Comparison of ENCODE assay signal across 12 cellular contexts in the genomic region with DNA sequence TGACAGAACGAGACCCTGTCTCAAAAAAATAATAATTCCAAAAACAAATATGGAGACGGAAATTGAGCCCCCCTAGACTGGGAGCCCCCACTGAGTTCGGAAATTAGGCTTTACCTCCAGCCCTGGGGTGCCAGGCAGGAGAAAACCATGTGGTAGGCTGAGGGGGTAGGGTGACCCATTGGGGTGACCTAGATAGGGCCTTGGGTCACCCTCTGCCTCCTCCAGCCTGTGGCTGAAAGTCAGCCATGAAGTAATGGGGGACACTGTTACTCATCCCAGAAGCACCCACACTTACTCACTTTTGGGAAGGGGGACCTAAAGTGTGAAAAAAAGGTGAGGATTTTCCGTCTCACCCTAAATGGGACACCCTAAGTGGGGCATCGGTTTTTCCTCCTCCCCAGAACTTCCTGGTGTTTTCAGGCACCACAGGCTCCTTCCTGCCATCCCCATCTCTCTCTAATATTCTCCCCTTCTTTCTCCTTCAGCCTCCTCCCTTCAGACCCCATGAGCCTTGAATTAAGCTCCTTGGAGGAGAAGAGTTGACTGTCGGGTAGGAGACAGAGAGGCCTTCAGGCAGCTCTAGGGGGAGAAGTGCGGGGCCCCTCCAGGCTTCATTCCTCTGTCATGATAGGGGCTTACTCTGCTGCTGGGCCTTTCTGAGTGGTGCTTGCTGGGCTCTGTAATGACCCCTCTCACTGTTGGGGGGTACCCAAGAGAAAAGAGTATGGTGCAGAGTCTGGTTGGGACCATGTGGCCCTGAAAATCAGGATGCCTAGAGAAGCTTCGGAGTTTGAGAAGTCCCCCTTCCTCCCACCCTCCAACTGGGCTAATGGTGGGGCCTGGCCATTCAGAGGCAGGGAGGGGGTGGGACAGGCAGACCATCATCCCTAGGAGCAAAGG. TPM values are rescaled to one million over a fixed set of nuclear protein-coding genes. Genes with fewer than 3 reads are reported as not detected.
DNase-seq lines count a peak whose midpoint lies in the region; ATAC-seq and TF ChIP-seq lines count a peak whose summit lies in the region.
"Had no signal": no experiment of that assay in that cellular context is flagged by ENCODE, and none has a peak within 500 bp of the region (broad histone marks: within the 10 kb centered on the region; RNA-seq: fewer than 3 reads in every experiment).

No MANE protein-coding gene starts in this region.

- peak overlapping the region; percentile 86 for H3K4me2 ChIP-seq in SU-DHL-6 (ENCODE audit: low read depth, low read length, poor library complexity, severe bottlenecking)

- WGBS in esophagus squamous epithelium, 2 donors, result 83% methylated on average over 6 to 8 of the region's 8 CpGs

- H3F3A ChIP-seq in SU-DHL-6 (ENCODE audit: insufficient read depth), result peaks cover 87% of the 10 kb centered on the region

- ATAC-seq in HG03378 (IDR thresholded peaks at IDR 0.05; ENCODE audit: unreplicated experiment), result no peak

- intact Hi-C loops in esophagus squamous epithelium (cut with DNase I), result no loop called here

- peak overlapping the region; percentile 87 for H3K9ac ChIP-seq in SU-DHL-6 (ENCODE audit: low read length)

- no peaks in the 10 kb centered on the region for H3K9me3 ChIP-seq in SU-DHL-6 (ENCODE audit: insufficient read depth, low read length)
- H3K9me3 ChIP-seq in esophagus squamous epithelium, result no peaks in the 10 kb centered on the region
- H3K9me3 ChIP-seq: adrenal gland, gastroesophageal sphincter, pancreas had no signal

- H3K9me2 ChIP-seq in SU-DHL-6 (replicated peaks; ENCODE audit: insufficient read depth, low read length), result no peaks in the 10 kb centered on the region

- DNase-seq in activated CD4-positive, alpha-beta T cell treated with anti-CD3 and anti-CD28 coated beads for 1 hour, result peak; percentile 45
- no peak for DNase-seq in activated CD4-positive, alpha-beta T cell treated with anti-CD3 and anti-CD28 coated beads, Interleukin-2, amount 50 U/mL, for 1 hour
- DNase-seq in esophagus squamous epithelium (lab: John Stamatoyannopoulos, UW) (no peak), brain microvascular endothelial cell (no peak), NCI-H187 (lab: John Stamatoyannopoulos, UW) (no peak)
- DNase-seq in stimulated activated naive CD4-positive, alpha-beta T cell treated with Interleukin-2 at 50 U/mL for 16 hours (lab: John Stamatoyannopoulos, UW), result peak; percentile 22

- H3K27ac ChIP-seq in SU-DHL-6 (ENCODE audit: low read depth, low read length) (peak overlapping the region; percentile 92), esophagus squamous epithelium (peak overlapping the region in 2 of 4 donors; percentile 81 to 87), brain microvascular endothelial cell (no peak overlapping the region)

- peaks cover 43% of the 10 kb centered on the region for H3K79me2 ChIP-seq in SU-DHL-6 (ENCODE audit: insufficient read depth, low read length)

- in situ Hi-C loops in brain microvascular endothelial cell (cut with HindIII; ENCODE audit: low pct_ligation_motif_present, low sequenced_read_pairs), result no loop called here

- H3K27me3 ChIP-seq in SU-DHL-6 (ENCODE audit: low read length) (no peaks in the 10 kb centered on the region), esophagus squamous epithelium (peaks cover 0 to 9% (median 0%) of the 10 kb centered on the region in 4 donors), brain microvascular endothelial cell (replicated peaks) (no peaks in the 10 kb centered on the region)
- H3K27me3 ChIP-seq: adrenal gland, gastroesophageal sphincter, pancreas had no signal

- TF ChIP-seq POLR2A in esophagus squamous epithelium (IDR thresholded peaks at IDR 0.05), result no peak

- H3K4me3 ChIP-seq in SU-DHL-6 (ENCODE audit: insufficient read depth, low read length, poor library complexity, severe bottlenecking), result peak overlapping the region; percentile 86
- H3K4me3 ChIP-seq in esophagus squamous epithelium, result peak overlapping the region in 3 of 4 donors; percentile 72 to 84 (median 82)
- H3K4me3 ChIP-seq in brain microvascular endothelial cell (ENCODE audit: low read depth, low read length), result no peak overlapping the region

- TF ChIP-seq CTCF in SU-DHL-6 (IDR thresholded peaks at IDR 0.05; ENCODE audit: insufficient read depth, low read length, poor library complexity, severe bottlenecking), result no peak
- no peak for TF ChIP-seq CTCF in esophagus squamous epithelium (IDR thresholded peaks at IDR 0.05)
- no peak for TF ChIP-seq CTCF in brain microvascular endothelial cell (IDR thresholded peaks at IDR 0.05; ENCODE audit: low read depth, low read length, missing control alignments)

- H4K20me1 ChIP-seq in SU-DHL-6 (ENCODE audit: low read depth, low read length), result no peaks in the 10 kb centered on the region

- H3K36me3 ChIP-seq in SU-DHL-6 (ENCODE audit: low read length), result peaks cover 3% of the 10 kb centered on the region; the same call in 1 of the 2 replicates
- H3K36me3 ChIP-seq in esophagus squamous epithelium, result no peaks in the 10 kb centered on the region
- H3K36me3 ChIP-seq in brain microvascular endothelial cell (replicated peaks), result no peaks in the 10 kb centered on the region
- H3K36me3 ChIP-seq: adrenal gland, gastroesophageal sphincter, pancreas had no signal

- no peak overlapping the region for H2AFZ ChIP-seq in SU-DHL-6 (ENCODE audit: low read depth, low read length, severe bottlenecking)

- H3K4me1 ChIP-seq in esophagus squamous epithelium, result peaks cover 16 to 37% (median 18%) of the 10 kb centered on the region in 3 donors

RNA-seq across cellular contexts. Expression of gene LTB, which starts 2.4 kb away (rescaled TPM):
- 1 to 10 TPM in 2 of 4 donors, under 1 TPM in 2; 0.53 to 2.3 (median 1.1) TPM for total RNA-seq in esophagus squamous epithelium
- total RNA-seq: Right ventricle myocardium superior had no signal

RNA-seq across cellular contexts. Expression of gene TNF, which starts 4.4 kb away (rescaled TPM):
- total RNA-seq in esophagus squamous epithelium, result under 1 TPM in 3 of 4 donors, not detected in 1; 0.27 to 0.95 (median 0.61) TPM

RNA-seq across cellular contexts. Expression of gene LST1, which starts 6.3 kb away (rescaled TPM):
- total RNA-seq in esophagus squamous epithelium, result 10 to 100 TPM in 1 of 4 donors, 1 to 10 TPM in 1, under 1 TPM in 1, not detected in 1; 0.49 to 50.4 (median 5.1) TPM

RNA-seq across cellular contexts. Expression of gene LTA, which starts 7.7 kb away (rescaled TPM):
- not detected for total RNA-seq in esophagus squamous epithelium
- total RNA-seq: gastroesophageal sphincter, Right ventricle myocardium superior had no signal

RNA-seq across cellular contexts. Expression of gene NCR3, which starts 13.0 kb away (rescaled TPM):
- total RNA-seq in esophagus squamous epithelium, result not detected
- total RNA-seq: gastroesophageal sphincter, Right ventricle myocardium superior had no signal

Comparison
In these comparisons a context has a peak if more than half of its experiments do, and no peak if none do; other contexts are left out.
1. DNase-seq: peak in activated CD4-positive, alpha-beta T cell treated with anti-CD3 and anti-CD28 coated beads for 1 hour (single experiment) and stimulated activated naive CD4-positive, alpha-beta T cell treated with Interleukin-2 at 50 U/mL for 16 hours (single experiment); none in activated CD4-positive, alpha-beta T cell treated with anti-CD3 and anti-CD28 coated beads, Interleukin-2, amount 50 U/mL, for 1 hour (single experiment), esophagus squamous epithelium (single experiment), brain microvascular endothelial cell (single experiment) and NCI-H187 (0 of 2).